Comparison of ENCODE assay signal across 29 cellular contexts in genomic region chr1:81424816-81425215, GRCh38.
"Had no signal": no experiment of that assay in that cellular context is flagged by ENCODE, and none has a peak within 500 bp of the region (broad histone marks: within the 10 kb centered on the region; RNA-seq: fewer than 3 reads in every experiment).

No MANE protein-coding gene starts in this region.

- H3K9me3 ChIP-seq: body of pancreas, gastroesophageal sphincter had no signal

- H3K4me3 ChIP-seq: body of pancreas, coronary artery, dorsolateral prefrontal cortex, gastroesophageal sphincter had no signal

- H3K4me3 Mint-ChIP-seq: activated CD4-positive, alpha-beta memory T cell treated with anti-CD3 and anti-CD28 coated beads for 36 hours; activated CD4-positive, alpha-beta T cell treated with anti-CD3 and anti-CD28 coated beads for 36 hours; activated CD4-positive, alpha-beta T cell treated with anti-CD3 and anti-CD28 coated beads, Interleukin-2, amount 10 ng/mL, durations not matched to agents 24 days and 14 days; activated CD8-positive, alpha-beta memory T cell treated with anti-CD3 and anti-CD28 coated beads, Interleukin-2, amount 10 ng/mL, durations not matched to agents 7 days and 5 days; activated CD8-positive, alpha-beta T cell treated with anti-CD3 and anti-CD28 coated beads, Interleukin-2, amount 10 ng/mL, durations not matched to agents 7 days and 5 days; activated naive CD8-positive, alpha-beta T cell; activated T-cell treated with anti-CD3 and anti-CD28 coated beads, Interleukin-2, amount 50 U/mL, for 72 hours; central memory CD8-positive, alpha-beta T cell; dendritic cell treated with granulocyte-macrophage colony-stimulating factor and Interleukin-4, amounts not matched to agents 40 ng/mL and 50 ng/mL, for 4 days; endodermal cell had no signal

- H3K36me3 Mint-ChIP-seq: activated CD4-positive, alpha-beta memory T cell treated with anti-CD3 and anti-CD28 coated beads for 36 hours; activated CD8-positive, alpha-beta memory T cell treated with anti-CD3 and anti-CD28 coated beads, Interleukin-2, amount 10 ng/mL, durations not matched to agents 7 days and 5 days; activated naive CD8-positive, alpha-beta T cell had no signal

- H3K4me1 ChIP-seq: gastroesophageal sphincter had no signal

- H3K4me1 Mint-ChIP-seq: activated CD4-positive, alpha-beta T cell treated with anti-CD3 and anti-CD28 coated beads for 36 hours; activated CD4-positive, alpha-beta T cell treated with anti-CD3 and anti-CD28 coated beads, Interleukin-2, amount 10 ng/mL, durations not matched to agents 24 days and 14 days; activated CD8-positive, alpha-beta memory T cell treated with anti-CD3 and anti-CD28 coated beads, Interleukin-2, amount 10 ng/mL, durations not matched to agents 7 days and 5 days; central memory CD8-positive, alpha-beta T cell had no signal

- H3K27me3 Mint-ChIP-seq: activated CD4-positive, alpha-beta memory T cell treated with anti-CD3 and anti-CD28 coated beads for 36 hours; activated CD4-positive, alpha-beta T cell treated with anti-CD3 and anti-CD28 coated beads for 36 hours; activated CD4-positive, alpha-beta T cell treated with anti-CD3 and anti-CD28 coated beads, Interleukin-2, amount 10 ng/mL, durations not matched to agents 24 days and 14 days; activated CD8-positive, alpha-beta memory T cell treated with anti-CD3 and anti-CD28 coated beads, Interleukin-2, amount 10 ng/mL, durations not matched to agents 7 days and 5 days; activated naive CD8-positive, alpha-beta T cell; central memory CD8-positive, alpha-beta T cell; dendritic cell treated with granulocyte-macrophage colony-stimulating factor and Interleukin-4, amounts not matched to agents 40 ng/mL and 50 ng/mL, for 4 days had no signal

- H3K27ac ChIP-seq: body of pancreas, coronary artery, dorsolateral prefrontal cortex, gastroesophageal sphincter had no signal

- DNase-seq: activated CD4-positive, alpha-beta memory T cell treated with anti-CD3 and anti-CD28 coated beads for 36 hours; activated CD4-positive, alpha-beta T cell treated with anti-CD3 and anti-CD28 coated beads for 36 hours; activated CD4-positive, alpha-beta T cell treated with anti-CD3 and anti-CD28 coated beads, Interleukin-2, amount 10 ng/mL, durations not matched to agents 24 days and 14 days; activated CD4-positive, CD25-positive, alpha-beta regulatory T cell; activated CD4-positive, CD25-positive, alpha-beta regulatory T cell treated with anti-CD3 and anti-CD28 coated beads, Interleukin-2, amount 50 U/mL, for 72 hours; activated CD8-positive, alpha-beta memory T cell treated with anti-CD3 and anti-CD28 coated beads, Interleukin-2, amount 10 ng/mL, durations not matched to agents 7 days and 5 days; activated CD8-positive, alpha-beta memory T cell treated with anti-CD3 and anti-CD28 coated beads, Interleukin-2, amount 50 U/mL, for 4 hours; activated CD8-positive, alpha-beta T cell treated with anti-CD3 and anti-CD28 coated beads, Interleukin-2, amount 10 ng/mL, durations not matched to agents 7 days and 5 days; activated effector memory CD4-positive, alpha-beta T cell treated with Interleukin-2 at 50 U/mL for 16 hours; activated gamma-delta T cell treated with Interleukin-2 at 50 U/mL for 16 hours; activated naive CD4-positive, alpha-beta T cell treated with anti-CD3 and anti-CD28 coated beads, Interleukin-2, amount 50 U/mL, for 16 hours; activated naive CD4-positive, alpha-beta T cell treated with Interleukin-2 at 50 U/mL for 16 hours; activated T-cell treated with anti-CD3 and anti-CD28 coated beads, Interleukin-2, amount 50 U/mL, for 1 hour; activated T-cell treated with anti-CD3 and anti-CD28 coated beads, Interleukin-2, amount 50 U/mL, for 72 hours; amniotic stem cell; anterior cingulate cortex; body of pancreas; dorsolateral prefrontal cortex; effector memory CD4-positive, alpha-beta T cell; endodermal cell; foreskin melanocyte; head of caudate nucleus; T-helper 2 cell had no signal

- H3K27me3 ChIP-seq: body of pancreas, gastroesophageal sphincter had no signal

- H3K9me3 Mint-ChIP-seq: activated CD4-positive, alpha-beta memory T cell treated with anti-CD3 and anti-CD28 coated beads for 36 hours; activated CD4-positive, alpha-beta T cell treated with anti-CD3 and anti-CD28 coated beads, Interleukin-2, amount 10 ng/mL, durations not matched to agents 24 days and 14 days; endodermal cell had no signal

- ATAC-seq: activated CD4-positive, alpha-beta T cell treated with anti-CD3 and anti-CD28 coated beads for 36 hours; activated CD8-positive, alpha-beta memory T cell treated with anti-CD3 and anti-CD28 coated beads, Interleukin-2, amount 10 ng/mL, durations not matched to agents 7 days and 5 days; activated CD8-positive, alpha-beta T cell treated with anti-CD3 and anti-CD28 coated beads, Interleukin-2, amount 10 ng/mL, durations not matched to agents 7 days and 5 days; activated T-cell treated with anti-CD3 and anti-CD28 coated beads, Interleukin-2, amount 50 U/mL, for 72 hours; body of pancreas; esophagus mucosa; gastroesophageal sphincter had no signal

- H3K27ac Mint-ChIP-seq: activated CD4-positive, alpha-beta memory T cell treated with anti-CD3 and anti-CD28 coated beads for 36 hours; activated CD4-positive, alpha-beta T cell treated with anti-CD3 and anti-CD28 coated beads for 36 hours; activated CD4-positive, alpha-beta T cell treated with anti-CD3 and anti-CD28 coated beads, Interleukin-2, amount 10 ng/mL, durations not matched to agents 24 days and 14 days; activated CD8-positive, alpha-beta memory T cell treated with anti-CD3 and anti-CD28 coated beads, Interleukin-2, amount 10 ng/mL, durations not matched to agents 7 days and 5 days; activated CD8-positive, alpha-beta T cell treated with anti-CD3 and anti-CD28 coated beads, Interleukin-2, amount 10 ng/mL, durations not matched to agents 7 days and 5 days; activated naive CD8-positive, alpha-beta T cell; activated T-cell treated with anti-CD3 and anti-CD28 coated beads, Interleukin-2, amount 50 U/mL, for 72 hours; dendritic cell treated with granulocyte-macrophage colony-stimulating factor and Interleukin-4, amounts not matched to agents 40 ng/mL and 50 ng/mL, for 4 days; endodermal cell had no signal

- H3K36me3 ChIP-seq: gastroesophageal sphincter had no signal
